8 cellular contexts compared by ENCODE assay signal in genomic region chr20:45910670-45911485, GRCh38. TPM values are rescaled to one million over a fixed set of nuclear protein-coding genes. Genes with fewer than 3 reads are reported as not detected.
DNase-seq lines count a peak whose midpoint lies in the region; ATAC-seq and TF ChIP-seq lines count a peak whose summit lies in the region.

No MANE protein-coding gene starts in this region.

- H3K27me3 ChIP-seq in kidney epithelial cell (ENCODE audit: control insufficient read depth, insufficient read depth, low read length) = no peaks in the 10 kb centered on the region

- DNase-seq in GM13977 (ENCODE audit: low spot score) (peak; percentile 99), NCI-H187 treated with DMSO at 0.1 percent for 48 hours (lab: John Stamatoyannopoulos, UW) (peak; percentile 57), cerebellar cortex (ENCODE audit: low spot score) (peak; percentile 97), kidney epithelial cell (ENCODE audit: low read depth) (peak; percentile 99), NCI-H2196 treated with DMSO at 0.1 percent for 48 hours (lab: John Stamatoyannopoulos, UW; ENCODE audit: unreplicated experiment) (no peak)
- DNase-seq in activated CD4-positive, CD25-positive, alpha-beta regulatory T cell treated with anti-CD3 and anti-CD28 coated beads, Interleukin-2, amount 50 U/mL, for 16 hours (ENCODE audit: low read depth, low spot score) = peak; percentile 79
- peak; percentile 73 to 90 for DNase-seq in stimulated activated CD4-positive, alpha-beta T cell treated with anti-CD3 and anti-CD28 coated beads, Interleukin-15, amount 100 ng/mL, for 1 hour (ENCODE audit: low read depth in 1 of 2, low spot score in 1 of 2)

- ATAC-seq in HG02759 (IDR thresholded peaks at IDR 0.05; ENCODE audit: unreplicated experiment) = peak; percentile 89

- in situ Hi-C loops in GM13977 (cut with MboI; ENCODE audit: low pct_unique_long_range_greater_than_20kb, low sequenced_read_pairs, unreplicated experiment) = no loop called here

- H3K36me3 ChIP-seq in kidney epithelial cell (ENCODE audit: control insufficient read depth, insufficient read depth, low read length) = peaks cover 1% of the 10 kb centered on the region

- no peak for TF ChIP-seq CTCF in GM13977 (IDR thresholded peaks at IDR 0.05; ENCODE audit: extremely low read depth, insufficient read depth, missing control alignments)
- no peak for TF ChIP-seq CTCF in kidney epithelial cell (IDR thresholded peaks at IDR 0.05; ENCODE audit: insufficient read depth, low read length, poor library complexity, severe bottlenecking)

- H3K4me3 ChIP-seq in kidney epithelial cell (ENCODE audit: low read depth, low read length) = peak overlapping the region; percentile 42

RNA-seq across cellular contexts. Expression of gene PLTP, which starts 1.1 kb away (rescaled TPM):
- 55.8 and 71.1 TPM in 2 replicates for total RNA-seq in kidney epithelial cell

RNA-seq across cellular contexts. Expression of gene CTSA, which starts 19.7 kb away (rescaled TPM):
- total RNA-seq in kidney epithelial cell = 136 and 192 TPM in 2 replicates

RNA-seq across cellular contexts. Expression of gene NEURL2, which starts 19.9 kb away (rescaled TPM):
- total RNA-seq in kidney epithelial cell = 7.9 and 9.0 TPM in 2 replicates

RNA-seq across cellular contexts. Expression of gene SPATA25, which starts 23.5 kb away (rescaled TPM):
- 0.21 and 0.25 TPM in 2 replicates for total RNA-seq in kidney epithelial cell

RNA-seq across cellular contexts. Expression of gene PCIF1, which starts 23.6 kb away (rescaled TPM):
- 22.4 and 29.2 TPM in 2 replicates for total RNA-seq in kidney epithelial cell
